In the genomic region with DNA sequence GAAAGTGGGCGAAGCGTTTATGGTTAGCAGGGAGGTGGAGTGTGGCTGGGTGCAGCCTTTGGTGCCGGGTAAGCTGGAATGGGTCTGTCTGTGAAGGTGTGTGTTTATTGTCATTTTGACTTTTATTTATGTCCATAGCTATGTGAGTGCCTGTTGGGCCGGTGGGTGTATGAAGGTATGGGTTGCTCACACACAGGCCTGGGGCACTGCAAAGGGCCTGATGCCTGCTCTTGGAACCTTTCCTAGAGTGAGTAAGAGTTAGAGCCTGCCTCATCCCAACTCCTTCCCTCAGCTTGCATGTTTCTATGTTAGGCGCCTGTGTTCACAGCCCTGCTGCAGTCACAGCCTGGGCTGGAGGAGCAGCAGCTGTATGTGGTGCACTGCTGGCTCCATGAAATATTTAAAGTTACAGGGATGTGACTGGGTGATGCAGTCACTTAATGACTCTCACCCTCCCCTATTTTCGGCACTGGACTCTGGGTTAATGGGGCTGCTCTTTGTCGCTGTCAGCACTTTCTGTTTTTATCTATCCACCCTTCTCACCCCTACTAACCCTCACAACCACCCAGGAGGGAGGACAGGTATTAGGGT, we compare ENCODE assay signal across 13 cellular contexts. TPM values are rescaled to one million over a fixed set of nuclear protein-coding genes. Genes with fewer than 3 reads are reported as not detected.
A peak's percentile ranks its signal among the peaks of the same experiment; 100 is the strongest.
DNase-seq lines count a peak whose midpoint lies in the region; ATAC-seq lines count a peak whose summit lies in the region.
"Had no signal": no experiment of that assay in that cellular context is flagged by ENCODE, and none has a peak within 500 bp of the region (broad histone marks: within the 10 kb centered on the region; RNA-seq: fewer than 3 reads in every experiment).

No MANE protein-coding gene starts in this region.

- intact Hi-C loops in left colon (cut with DNase I, micrococcal nuclease): no loop called here

- peak; percentile 23 for DNase-seq in LHCN-M2 (ENCODE audit: low read depth)
- DNase-seq in dedifferentiated amniotic fluid mesenchymal stem cell (ENCODE audit: extremely low spot score): peak; percentile 29
- DNase-seq in left colon: peak in 1 of 2 donors; percentile 33
- peak; percentile 29 for DNase-seq in stromal cell of bone marrow (ENCODE audit: low read depth)
- DNase-seq in DMS 273 (lab: John Stamatoyannopoulos, UW; ENCODE audit: unreplicated experiment): no peak
- no peak for DNase-seq in retina
- DNase-seq: activated CD8-positive, alpha-beta memory T cell treated with anti-CD3 and anti-CD28 coated beads, Interleukin-2, amount 50 U/mL, for 48 hours; CD4-positive, CD25-positive, alpha-beta regulatory T cell; right lobe of liver; WERI-Rb-1 had no signal

- ATAC-seq in left colon (peak; percentile 12), HG02798 (IDR thresholded peaks at IDR 0.05; ENCODE audit: poor library complexity, unreplicated experiment) (no peak)
- ATAC-seq: esophagus mucosa, right lobe of liver had no signal

RNA-seq across cellular contexts. Expression of gene PPP1R1A, which starts 2.6 kb away (rescaled TPM):
- total RNA-seq in LHCN-M2 (2014; rRNA removed) (not detected in 2 replicates), left colon (1 to 10 TPM in 1 of 2 donors, not detected in 1; 2.5 TPM)
- not detected for polyA plus RNA-seq in LHCN-M2 (2012)
- total RNA-seq: CD4-positive, CD25-positive, alpha-beta regulatory T cell; esophagus mucosa; mononuclear cell had no signal
- polyA plus RNA-seq: CD4-positive, CD25-positive, alpha-beta regulatory T cell had no signal

RNA-seq across cellular contexts. Expression of gene PDE1B, which starts 41.7 kb away (rescaled TPM):
- not detected in 2 replicates for total RNA-seq in LHCN-M2 (2014; rRNA removed)
- not detected for polyA plus RNA-seq in LHCN-M2 (2012)
- 1 to 10 TPM in 1 of 2 donors, under 1 TPM in 1; 0.79 to 1.8 TPM for total RNA-seq in left colon

RNA-seq across cellular contexts. Expression of gene LACRT, which starts 43.6 kb away (rescaled TPM):
- not detected in 2 replicates for total RNA-seq in LHCN-M2 (2014; rRNA removed)
- polyA plus RNA-seq in LHCN-M2 (2012): not detected
- not detected for total RNA-seq in left colon
- total RNA-seq: CD4-positive, CD25-positive, alpha-beta regulatory T cell; esophagus mucosa; mononuclear cell; right lobe of liver had no signal
- polyA plus RNA-seq: CD4-positive, CD25-positive, alpha-beta regulatory T cell had no signal

RNA-seq across cellular contexts. Expression of gene DCD, which starts 57.1 kb away (rescaled TPM):
- total RNA-seq in LHCN-M2 (2014; rRNA removed) (not detected in 2 replicates), left colon (not detected)
- not detected for polyA plus RNA-seq in LHCN-M2 (2012)
- total RNA-seq: CD4-positive, CD25-positive, alpha-beta regulatory T cell; esophagus mucosa; mononuclear cell; right lobe of liver had no signal
- polyA plus RNA-seq: CD4-positive, CD25-positive, alpha-beta regulatory T cell had no signal

Comparison
In these comparisons a context has a peak if more than half of its experiments do, and no peak if none do; other contexts are left out.
1. DNase-seq: peak in LHCN-M2 (single experiment), dedifferentiated amniotic fluid mesenchymal stem cell (single experiment) and stromal cell of bone marrow (single experiment); none in DMS 273 (single experiment) and retina (single experiment).